8 cellular contexts compared by ENCODE assay signal in genomic region chr2:230007931-230008707, GRCh38.
A peak's percentile ranks its signal among the peaks of the same experiment; 100 is the strongest.
DNase-seq lines count a peak whose midpoint lies in the region; ATAC-seq lines count a peak whose summit lies in the region.

No MANE protein-coding gene starts in this region.

- H3K27me3 ChIP-seq in right cardiac atrium (ENCODE audit: control insufficient read depth, insufficient read depth) = no peaks in the 10 kb centered on the region

- H3K9me3 ChIP-seq in right cardiac atrium (ENCODE audit: control insufficient read depth, low read length) = no peaks in the 10 kb centered on the region

- 51% methylated on average over 12 of the region's 12 CpGs for WGBS in right cardiac atrium

- intact Hi-C loops in right cardiac atrium (cut with DNase I) (loop anchor here (2.0 to 10.0 kb wide), 8 partner anchors 57 to 607 kb away; partner anchors contain the start of gene SLC16A14 (in 1 of the 4)), sciatic nerve (cut with DNase I) (loop anchor here (5.0 kb wide), 1 partner anchor 154 kb away; no protein-coding TSS in a partner anchor)

- ATAC-seq in right cardiac atrium (peak; percentile 43 to 71), sciatic nerve (peak; percentile 53), GM19324 (IDR thresholded peaks at IDR 0.05; ENCODE audit: low FRiP score, unreplicated experiment) (no peak)

- DNase-seq in AG08395 (ENCODE audit: low spot score) (peak; percentile 67), GM19238 (ENCODE audit: insufficient read length, low spot score) (peak; percentile 27), NCI-H1417 treated with DMSO at 0.1 percent for 48 hours (lab: John Stamatoyannopoulos, UW) (peak; percentile 12), T-helper 22 cell (ENCODE audit: low read depth) (peak; percentile 20), anterior cingulate cortex (lab: John Stamatoyannopoulos, UW) (peak in 56 of 58 donors; percentile 3 to 86 (median 40)), right cardiac atrium (peak; percentile 75 to 90 (median 87)), sciatic nerve (ENCODE audit: low spot score) (peak; percentile 88)

- H3K27ac ChIP-seq in right cardiac atrium (ENCODE audit: low read length) = no peak overlapping the region

- H3K4me1 ChIP-seq in right cardiac atrium (ENCODE audit: control insufficient read depth, insufficient read depth, low read length) = no peaks in the 10 kb centered on the region

- H3K4me3 ChIP-seq in right cardiac atrium (ENCODE audit: low read length) = no peak overlapping the region

Comparison
In these comparisons a context has a peak if more than half of its experiments do, and no peak if none do; other contexts are left out.
1. DNase-seq: peak in every context shown above with its lines; median percentile 88 in sciatic nerve; 87 in right cardiac atrium; 67 in AG08395; 40 in anterior cingulate cortex; 27 in GM19238; 20 in T-helper 22 cell; 12 in NCI-H1417 treated with DMSO at 0.1 percent for 48 hours.